8 cellular contexts compared by ENCODE assay signal in the genomic region with DNA sequence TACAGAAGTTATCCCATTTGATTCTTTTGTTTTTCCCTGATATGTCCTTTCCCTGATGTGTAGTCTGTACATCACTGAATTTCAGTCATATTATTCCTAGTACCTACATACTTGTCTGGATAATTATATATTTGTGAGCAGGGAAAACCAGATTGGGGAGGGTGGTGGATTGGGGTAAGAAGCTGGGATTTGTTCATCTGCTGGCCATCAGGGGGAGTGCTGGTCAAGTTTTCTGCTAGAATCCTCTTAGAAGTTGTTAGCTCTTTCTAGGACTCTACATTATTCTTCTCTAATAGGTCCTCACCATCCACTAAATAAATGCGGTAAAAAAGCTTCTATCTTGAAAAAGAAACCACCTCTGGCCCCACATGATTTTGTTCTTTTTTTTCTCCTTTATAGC.
DNase-seq lines count a peak whose midpoint lies in the region; ATAC-seq lines count a peak whose summit lies in the region.

No MANE protein-coding gene starts in this region.

- H3K27me3 ChIP-seq in adipocyte (replicated peaks; ENCODE audit: control insufficient read depth, insufficient read depth, low read length), result no peaks in the 10 kb centered on the region

- no peaks in the 10 kb centered on the region for H3K36me3 ChIP-seq in adipocyte (ENCODE audit: control insufficient read depth, insufficient read depth, low read length, severe bottlenecking)

- no peak overlapping the region for H3K9ac ChIP-seq in adipocyte (ENCODE audit: low read length)

- ATAC-seq in GM21390 (IDR thresholded peaks at IDR 0.05; ENCODE audit: unreplicated experiment), result peak; percentile 49
- no peak for ATAC-seq in HG03442 (IDR thresholded peaks at IDR 0.05; ENCODE audit: unreplicated experiment)

- no peak overlapping the region for H3K4me3 ChIP-seq in adipocyte (ENCODE audit: low read length)

- no peaks in the 10 kb centered on the region for H3K9me3 ChIP-seq in adipocyte (ENCODE audit: control insufficient read depth, low read length)

- H3K4me1 ChIP-seq in adipocyte (ENCODE audit: control insufficient read depth, insufficient read depth, low read length), result no peaks in the 10 kb centered on the region

- DNase-seq in NOMO-1 (lab: John Stamatoyannopoulos, UW; ENCODE audit: unreplicated experiment in 2 of 2) (peak; percentile 5 to 6), NOMO-1 treated with dmso at 0.1 percent for 144 hours (lab: John Stamatoyannopoulos, UW; ENCODE audit: unreplicated experiment) (no peak), MV-4-11 (lab: John Stamatoyannopoulos, UW) (peak; percentile 6), adipocyte (ENCODE audit: low read depth) (peak; percentile 17), left kidney (ENCODE audit: low read depth, low spot score) (peak; percentile 61), NCI-H1930 (lab: John Stamatoyannopoulos, UW) (no peak)

Comparison
In these comparisons a context has a peak if more than half of its experiments do, and no peak if none do; other contexts are left out.
1. DNase-seq: peak in NOMO-1 (2 of 2), MV-4-11 (single experiment), adipocyte (single experiment) and left kidney (single experiment); none in NOMO-1 treated with dmso at 0.1 percent for 144 hours (single experiment) and NCI-H1930 (0 of 2).